In genomic region chr3:150370129-150370602, GRCh38 we compare ENCODE assay signal across 8 cellular contexts. TPM values are rescaled to one million over a fixed set of nuclear protein-coding genes. Genes with fewer than 3 reads are reported as not detected.
DNase-seq lines count a peak whose midpoint lies in the region; ATAC-seq and TF ChIP-seq lines count a peak whose summit lies in the region.

No MANE protein-coding gene starts in this region.

- no peak for ATAC-seq in HG02870 (IDR thresholded peaks at IDR 0.05; ENCODE audit: unreplicated experiment)

- peak overlapping the region; percentile 85 for H3K9ac ChIP-seq in skeletal muscle satellite cell (ENCODE audit: low read depth, low read length)

- DNase-seq in HAP-1 (ENCODE audit: low spot score in 2 of 2) (peak; percentile 90 to 98), amniotic stem cell (lab: John Stamatoyannopoulos, UW) (peak; percentile 93), hepatocyte (ENCODE audit: low spot score) (peak; percentile 91), NCI-H2196 treated with DMSO at 0.1 percent for 48 hours (lab: John Stamatoyannopoulos, UW; ENCODE audit: unreplicated experiment) (no peak)
- DNase-seq in activated CD8-positive, alpha-beta memory T cell treated with anti-CD3 and anti-CD28 coated beads, Interleukin-2, amount 50 U/mL, for 4 hours = no peak
- DNase-seq in activated effector memory CD4-positive, alpha-beta T cell treated with anti-CD3 and anti-CD28 coated beads, Interleukin-2, amount 50 U/mL, for 16 hours = no peak

- 19% methylated on average over 4 of the region's 4 CpGs for WGBS in hepatocyte (ENCODE audit: low lambda C conversion rate, missing lambda C conversion rate)

- H3K79me2 ChIP-seq in hepatocyte = no peaks in the 10 kb centered on the region

- no peaks in the 10 kb centered on the region for H3K36me3 ChIP-seq in HAP-1 (replicated peaks)
- no peaks in the 10 kb centered on the region for H3K36me3 ChIP-seq in hepatocyte (replicated peaks; ENCODE audit: insufficient read depth, low read depth)
- no peaks in the 10 kb centered on the region for H3K36me3 ChIP-seq in skeletal muscle satellite cell (ENCODE audit: insufficient read depth, low read length)

- H3K9me3 ChIP-seq in HAP-1 (no peaks in the 10 kb centered on the region), hepatocyte (ENCODE audit: low read depth) (no peaks in the 10 kb centered on the region), skeletal muscle satellite cell (replicated peaks; ENCODE audit: low read length) (no peaks in the 10 kb centered on the region)

- H3K4me2 ChIP-seq in hepatocyte (peak overlapping the region; percentile 69), skeletal muscle satellite cell (ENCODE audit: low read length) (peak overlapping the region; percentile 86)

- H3K27ac ChIP-seq in hepatocyte = peak overlapping the region; percentile 87

- H3K9me2 ChIP-seq in hepatocyte (replicated peaks; ENCODE audit: insufficient read depth) = no peaks in the 10 kb centered on the region

- no peak for TF ChIP-seq CTCF in hepatocyte (IDR thresholded peaks at IDR 0.05; ENCODE audit: poor library complexity)

- no peak overlapping the region for H2AFZ ChIP-seq in hepatocyte

- H3K4me1 ChIP-seq in HAP-1 (peaks cover 33% of the 10 kb centered on the region), hepatocyte (ENCODE audit: insufficient read depth) (peaks cover 21% of the 10 kb centered on the region), skeletal muscle satellite cell (ENCODE audit: control insufficient read depth, insufficient read depth, low read length) (peaks cover 38% of the 10 kb centered on the region)

- in situ Hi-C loops in HAP-1 (cut with MboI; ENCODE audit: low sequenced_read_pairs) = no loop called here

- H4K20me1 ChIP-seq in hepatocyte (ENCODE audit: insufficient read depth, poor library complexity, severe bottlenecking) = no peaks in the 10 kb centered on the region

- H3K4me3 ChIP-seq in HAP-1 (peak overlapping the region; percentile 11), hepatocyte (no peak overlapping the region), skeletal muscle satellite cell (ENCODE audit: low read length) (peak overlapping the region; percentile 73)

- H3K27me3 ChIP-seq in HAP-1 (ENCODE audit: low read depth) = no peaks in the 10 kb centered on the region
- H3K27me3 ChIP-seq in hepatocyte = no peaks in the 10 kb centered on the region
- H3K27me3 ChIP-seq in skeletal muscle satellite cell (ENCODE audit: control insufficient read depth, insufficient read depth, low read length) = no peaks in the 10 kb centered on the region

RNA-seq across cellular contexts. Expression of gene TSC22D2, which starts 37.9 kb away (rescaled TPM):
- total RNA-seq in hepatocyte = 25.0 and 34.9 TPM in 2 replicates
- polyA plus RNA-seq in hepatocyte = 36.9 and 38.8 TPM in 2 replicates
- total RNA-seq in skeletal muscle satellite cell (2012; rRNA removed) = 9.1 and 10.0 TPM in 2 replicates

Comparison
In these comparisons a context has a peak if more than half of its experiments do, and no peak if none do; other contexts are left out.
1. DNase-seq: peak in HAP-1 (2 of 2), amniotic stem cell (single experiment) and hepatocyte (single experiment); none in activated CD8-positive, alpha-beta memory T cell treated with anti-CD3 and anti-CD28 coated beads, Interleukin-2, amount 50 U/mL, for 4 hours (single experiment), activated effector memory CD4-positive, alpha-beta T cell treated with anti-CD3 and anti-CD28 coated beads, Interleukin-2, amount 50 U/mL, for 16 hours (single experiment) and NCI-H2196 treated with DMSO at 0.1 percent for 48 hours (single experiment).